Comparison of ENCODE assay signal across 17 cellular contexts in the genomic region with DNA sequence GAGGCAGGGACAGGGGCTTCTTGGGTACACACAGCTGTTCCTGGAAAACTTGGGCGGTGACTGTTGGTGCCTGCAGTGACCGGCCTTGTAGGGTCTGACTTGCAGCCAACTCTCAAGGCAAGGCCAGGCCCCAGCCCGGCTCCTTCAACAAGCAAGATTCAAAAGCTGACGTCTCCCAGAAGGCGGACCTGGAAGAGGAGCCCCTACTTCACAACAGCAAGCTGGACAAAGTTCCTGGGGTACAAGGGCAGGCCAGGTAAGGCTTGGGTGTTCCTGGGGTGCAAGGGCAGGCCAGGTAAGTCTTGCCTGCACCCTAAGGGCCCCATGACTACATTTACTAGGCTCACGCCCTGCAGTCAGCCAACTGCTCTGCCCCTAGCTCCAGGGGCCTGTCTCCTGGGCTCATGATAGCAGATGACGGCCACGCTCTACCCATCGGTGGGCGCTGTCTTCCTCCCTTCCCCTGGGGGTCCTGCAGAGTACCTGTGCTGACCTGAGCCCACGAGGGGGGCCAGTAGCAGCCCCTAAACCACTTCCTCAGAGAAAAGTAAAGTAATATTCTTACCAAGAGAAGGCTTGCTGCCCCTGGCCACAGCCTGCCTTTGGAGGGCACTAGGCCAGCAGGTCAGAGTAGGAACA. TPM values are rescaled to one million over a fixed set of nuclear protein-coding genes. Genes with fewer than 3 reads are reported as not detected.
"Had no signal": no experiment of that assay in that cellular context is flagged by ENCODE, and none has a peak within 500 bp of the region (broad histone marks: within the 10 kb centered on the region; RNA-seq: fewer than 3 reads in every experiment).

No MANE protein-coding gene starts in this region.

RNA-seq across cellular contexts. Expression of a gene that starts 55.7 kb away (rescaled TPM):
- total RNA-seq: activated B cell treated with CpG ODN at 0.5 μM for 24 hours; activated CD4-positive, alpha-beta memory T cell treated with anti-CD3 and anti-CD28 coated beads for 36 hours; activated CD4-positive, alpha-beta T cell treated with anti-CD3 and anti-CD28 coated beads, Interleukin-2, amount 10 ng/mL, durations not matched to agents 24 days and 14 days; activated CD8-positive, alpha-beta memory T cell treated with anti-CD3 and anti-CD28 coated beads for 36 hours; activated CD8-positive, alpha-beta T cell treated with anti-CD3 and anti-CD28 coated beads, Interleukin-2, amount 10 ng/mL, durations not matched to agents 7 days and 5 days; activated naive CD4-positive, alpha-beta T cell treated with anti-CD3 and anti-CD28 coated beads for 36 hours; activated naive CD4-positive, alpha-beta T cell treated with anti-CD3 and anti-CD28 coated beads, Interleukin-2, amount 50 U/mL, for 72 hours; activated naive CD8-positive, alpha-beta T cell treated with anti-CD3 and anti-CD28 coated beads for 36 hours; activated T-cell treated with anti-CD3 and anti-CD28 coated beads, Interleukin-2, amount 50 U/mL, for 4 hours; activated T-cell treated with anti-CD3 and anti-CD28 coated beads, Interleukin-2, amount 50 U/mL, for 72 hours; activated T-helper 1 cell treated with anti-CD3 and anti-CD28 coated beads, Interleukin-12 subunit alpha, Interleukin-12 subunit beta, Interleukin-2, Interleukin-4 antibody, amounts not matched to agents 30 ng/mL and 10 ng/mL and 1 ng/mL, durations not matched to agents 14 hours and 24 hours and 36 hours; activated T-helper 17 cell treated with anti-CD3 and anti-CD28 coated beads, Interleukin-2, amount 50 U/mL, for 72 hours; adrenal gland; aorta; astrocyte; body of pancreas; breast epithelium had no signal
